Comparison of ENCODE assay signal across 8 cellular contexts in the genomic region with DNA sequence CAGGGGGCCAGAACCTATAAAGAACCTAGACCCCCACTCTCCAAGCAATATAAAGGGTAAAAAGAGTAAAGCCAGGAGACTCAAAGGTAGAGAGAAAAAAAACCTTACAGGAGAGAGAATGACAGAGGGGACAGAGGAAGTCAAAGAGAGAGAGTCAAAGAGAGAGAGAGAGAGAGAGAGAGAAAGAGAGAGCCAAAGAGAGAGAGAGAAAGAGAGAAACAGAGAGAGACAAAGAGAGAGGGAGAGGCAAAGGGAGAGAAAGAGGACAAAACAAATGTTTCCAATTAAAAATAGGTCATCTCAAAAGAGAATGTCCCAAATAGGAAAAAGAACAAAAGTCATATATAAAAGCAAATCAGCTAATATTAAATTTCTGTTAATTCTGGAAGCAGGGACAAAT.
"Had no signal": no experiment of that assay in that cellular context is flagged by ENCODE, and none has a peak within 500 bp of the region (broad histone marks: within the 10 kb centered on the region; RNA-seq: fewer than 3 reads in every experiment).

No MANE protein-coding gene starts in this region.

- H3K9me3 ChIP-seq: HAP-1 had no signal

- H3K4me3 ChIP-seq: GM23248, GM23338, HAP-1 had no signal

- H3K27ac ChIP-seq: GM23248 had no signal

- H3K4me1 ChIP-seq: HAP-1 had no signal

- DNase-seq: GM23248, GOT3, H7, H9, HCEC 1CT, HFFc6 had no signal

- H3K36me3 ChIP-seq: HAP-1 had no signal
